Comparison of ENCODE assay signal across 29 cellular contexts in the genomic region with DNA sequence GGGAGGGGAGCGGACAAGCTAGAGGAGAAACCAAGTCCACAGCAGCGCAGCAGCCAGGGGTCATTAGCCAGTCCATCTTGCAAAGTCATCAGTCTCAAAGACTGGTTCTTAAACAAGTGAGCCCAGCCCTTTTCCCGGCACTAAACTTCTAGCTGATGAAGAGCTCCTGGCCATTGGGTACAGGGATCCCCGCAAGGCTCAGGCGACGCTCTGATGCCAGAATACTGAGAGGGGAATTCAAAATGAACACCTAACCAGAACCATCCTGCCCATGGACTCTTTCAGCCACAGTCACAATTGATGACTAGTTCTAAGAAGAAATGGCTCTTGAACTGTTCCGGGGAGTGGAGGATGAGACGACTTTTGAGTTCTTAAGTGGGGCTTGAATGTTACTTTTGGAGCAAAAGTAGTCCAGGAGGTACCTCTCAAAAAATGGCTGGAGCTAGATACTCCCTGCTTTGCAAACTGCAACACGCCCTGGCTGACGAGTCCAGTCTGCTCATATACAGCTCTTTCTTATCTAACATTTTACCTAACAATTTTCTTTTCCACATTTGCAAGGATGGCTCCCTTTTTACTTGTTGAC. TPM values are rescaled to one million over a fixed set of nuclear protein-coding genes. Genes with fewer than 3 reads are reported as not detected.
DNase-seq lines count a peak whose midpoint lies in the region; ATAC-seq, FAIRE-seq and TF ChIP-seq lines count a peak whose summit lies in the region.
"Had no signal": no experiment of that assay in that cellular context is flagged by ENCODE, and none has a peak within 500 bp of the region (broad histone marks: within the 10 kb centered on the region; RNA-seq: fewer than 3 reads in every experiment).

No MANE protein-coding gene starts in this region.

- peaks cover 25% of the 10 kb centered on the region for H3K23me2 ChIP-seq in H9 (ENCODE audit: insufficient read length, low read depth, low read length, poor library complexity, severe bottlenecking)

- H3K4ac ChIP-seq in H9 (ENCODE audit: low read depth, low read length) = no peak overlapping the region

- H3K9me3 ChIP-seq in H9 (ENCODE audit: control insufficient read depth, low read depth, low read length) (no peaks in the 10 kb centered on the region), pancreas (no peaks in the 10 kb centered on the region)
- H3K9me3 ChIP-seq: testis, uterus had no signal

- no peak for FAIRE-seq in pancreas (lab: Jason Lieb, UNC)
- FAIRE-seq: GM19239 had no signal

- no peak for DNase-seq in AG04449 (ENCODE audit: low read depth, low spot score)
- no peak for DNase-seq in H9
- no peak for DNase-seq in chondrocyte (ENCODE audit: low spot score)
- DNase-seq in mesothelial cell of epicardium (ENCODE audit: low spot score in 2 of 2, unreplicated experiment in 2 of 2) = no peak
- DNase-seq in NCI-H69 (lab: John Stamatoyannopoulos, UW) = no peak
- no peak for DNase-seq in activated effector memory CD4-positive, alpha-beta T cell treated with anti-CD3 and anti-CD28 coated beads, Interleukin-2, amount 50 U/mL, for 16 hours
- DNase-seq in DMS153 treated with DMSO at 0.1 percent for 48 hours (lab: John Stamatoyannopoulos, UW; ENCODE audit: unreplicated experiment) = no peak
- DNase-seq in pancreas = no peak
- DNase-seq: activated CD4-positive, alpha-beta T cell treated with anti-CD3 and anti-CD28 coated beads for 48 hours; activated naive CD4-positive, alpha-beta T cell treated with Interleukin-2 at 50 U/mL for 16 hours; activated T-cell treated with anti-CD3 and anti-CD28 coated beads, Interleukin-2, amount 50 U/mL, for 48 hours; COR-L47; left cardiac atrium; mesendoderm; NCI-H1417; NCI-H510A treated with DMSO at 0.1 percent for 48 hours; stimulated activated CD4-positive, alpha-beta T cell treated with anti-CD3 and anti-CD28 coated beads, Interleukin-4, amount 100 ng/mL, for 24 hours; stimulated activated naive CD4-positive, alpha-beta T cell; T-helper 17 cell; testis; uterus had no signal

- H3K4me3 Mint-ChIP-seq in H9 = peak overlapping the region in 1 of 2 experiments; percentile 36; a peak in 2 of 5 replicates
- no peak overlapping the region for H3K4me3 Mint-ChIP-seq in chondrocyte (ENCODE audit: unreplicated experiment)
- peak overlapping the region; percentile 83 for H3K4me3 Mint-ChIP-seq in mesothelial cell of epicardium
- H3K4me3 Mint-ChIP-seq: dendritic cell treated with granulocyte-macrophage colony-stimulating factor and Interleukin-4, amounts not matched to agents 40 ng/mL and 50 ng/mL, for 4 days; T-helper 17 cell had no signal

- no peak overlapping the region for H2BK5ac ChIP-seq in H9 (ENCODE audit: insufficient read length, low read length)

- H3K4me1 Mint-ChIP-seq in H9 (peaks cover 24 to 36% of the 10 kb centered on the region in 2 experiments), chondrocyte (ENCODE audit: low read depth) (peaks cover 34% of the 10 kb centered on the region), mesothelial cell of epicardium (peaks cover 33% of the 10 kb centered on the region)

- H3K4me1 ChIP-seq in H9 (ENCODE audit: insufficient read depth, low read length) = 0 out of 2 replicates have a peak, but pooled peaks cover 2% of the 10 kb centered on the region
- H3K4me1 ChIP-seq in pancreas = peaks cover 0 to 5% (median 0%) of the 10 kb centered on the region in 3 donors
- H3K4me1 ChIP-seq: uterus had no signal

- H2BK12ac ChIP-seq in H9 (ENCODE audit: insufficient read length, low read depth, low read length) = no peak overlapping the region

- H3K79me2 ChIP-seq in H9 (ENCODE audit: insufficient read depth, low read length) = no peaks in the 10 kb centered on the region

- POLR2A ChIA-PET in AG04449 (lab: Yijun Ruan, JAX) = interaction anchor here (0.9 kb wide), 1 partner anchor 42 kb away, joined by 5 read pairs; no protein-coding TSS in a partner anchor

- no peak overlapping the region for H3K18ac ChIP-seq in H9 (ENCODE audit: insufficient read length, low read depth, low read length)

- H3K4me2 ChIP-seq in H9 (ENCODE audit: insufficient read depth, insufficient read length, low read length) = peak overlapping the region; percentile 57

- no peak for ATAC-seq in pancreas
- ATAC-seq: left cardiac atrium, T-helper 17 cell had no signal

- H2AK5ac ChIP-seq in H9 (ENCODE audit: insufficient read length, low read length) = no peak overlapping the region

- no peak overlapping the region for H3K27ac ChIP-seq in H9 (ENCODE audit: insufficient read length, low read depth, low read length)
- H3K27ac ChIP-seq in pancreas = no peak overlapping the region
- H3K27ac ChIP-seq: BLaER1 treated with 17β-estradiol and CSF1 and Interleukin-3, amounts not matched to agents 10 nM and 100 nM; testis; uterus had no signal

- no peaks in the 10 kb centered on the region for H3K36me3 Mint-ChIP-seq in H9 (ENCODE audit: insufficient read depth in 1 of 3, low read depth in 3 of 3)
- H3K36me3 Mint-ChIP-seq in chondrocyte (ENCODE audit: low read depth) = no peaks in the 10 kb centered on the region
- no peaks in the 10 kb centered on the region for H3K36me3 Mint-ChIP-seq in mesothelial cell of epicardium

- no peaks in the 10 kb centered on the region for H3K36me3 ChIP-seq in pancreas
- H3K36me3 ChIP-seq: BLaER1 treated with 17β-estradiol and CSF1 and Interleukin-3, amounts not matched to agents 10 nM and 100 nM; uterus had no signal

- H3K56ac ChIP-seq in H9 (ENCODE audit: insufficient read length, low read depth, low read length) = no peak overlapping the region

- no peak overlapping the region for H2BK20ac ChIP-seq in H9 (ENCODE audit: low read depth, low read length, poor library complexity, severe bottlenecking)

- H4K8ac ChIP-seq in H9 (replicated peaks; ENCODE audit: insufficient read length, low read depth, low read length) = no peak overlapping the region

- H2AFZ ChIP-seq in H9 (ENCODE audit: low read length) = no peak overlapping the region

- H2BK15ac ChIP-seq in H9 (ENCODE audit: low read depth, low read length) = no peak overlapping the region

- CTCF ChIA-PET in AG04449 (lab: Yijun Ruan, JAX) = interaction anchor here (0.6 to 8.2 kb wide), 13 partner anchors 14 to 1439 kb away, joined by 3 to 88 read pairs (median 4); no protein-coding TSS in a partner anchor

- H4K5ac ChIP-seq in H9 (ENCODE audit: insufficient read length, low read depth, low read length) = no peak overlapping the region

- H3K9ac ChIP-seq in H9 (ENCODE audit: extremely low read depth, insufficient read length, low read length) = no peak overlapping the region
- H3K9ac ChIP-seq: BLaER1 treated with 17β-estradiol and CSF1 and Interleukin-3, amounts not matched to agents 10 nM and 100 nM had no signal

- no peak for TF ChIP-seq CTCF in AG04449 (IDR thresholded peaks at IDR 0.05; ENCODE audit: insufficient read depth, low read length, missing control alignments)
- no peak for TF ChIP-seq CTCF in H9 (conservative IDR thresholded peaks at IDR 0.05)
- TF ChIP-seq CTCF in chondrocyte (IDR thresholded peaks at IDR 0.05) = no peak
- TF ChIP-seq CTCF in mesothelial cell of epicardium (IDR thresholded peaks at IDR 0.05; ENCODE audit: unreplicated experiment) = no peak
- no peak for TF ChIP-seq CTCF in pancreas (IDR thresholded peaks at IDR 0.05)

- no peak overlapping the region for H3K23ac ChIP-seq in H9 (ENCODE audit: insufficient read length, low read depth, low read length)

- H2BK120ac ChIP-seq in H9 (ENCODE audit: low read depth, low read length, poor library complexity, severe bottlenecking) = no peak overlapping the region

- H4K91ac ChIP-seq in H9 (ENCODE audit: insufficient read length, low read depth, low read length) = no peak overlapping the region

- H3K27ac Mint-ChIP-seq in H9 (no peak overlapping the region), chondrocyte (ENCODE audit: unreplicated experiment) (peak overlapping the region; percentile 47), mesothelial cell of epicardium (peak overlapping the region; percentile 83)
- H3K27ac Mint-ChIP-seq: dendritic cell treated with granulocyte-macrophage colony-stimulating factor and Interleukin-4, amounts not matched to agents 40 ng/mL and 50 ng/mL, for 4 days; T-helper 17 cell had no signal

- no peak overlapping the region for H3T11ph ChIP-seq in H9 (ENCODE audit: low read length)

- peaks cover 48% of the 10 kb centered on the region for H3K27me3 ChIP-seq in H9 (ENCODE audit: insufficient read depth, low read length)
- peaks cover 3 to 51% (median 4%) of the 10 kb centered on the region in 4 donors for H3K27me3 ChIP-seq in pancreas
- H3K27me3 ChIP-seq: testis, uterus had no signal

- H3K9me3 Mint-ChIP-seq in H9 (no peaks in the 10 kb centered on the region; a peak in 1 of 5 replicates), chondrocyte (ENCODE audit: low read depth) (no peaks in the 10 kb centered on the region), mesothelial cell of epicardium (no peaks in the 10 kb centered on the region)
- H3K9me3 Mint-ChIP-seq: dendritic cell treated with granulocyte-macrophage colony-stimulating factor and Interleukin-4, amounts not matched to agents 40 ng/mL and 50 ng/mL, for 4 days had no signal

- H3K4me3 ChIP-seq in AG04449 (ENCODE audit: low read depth, low read length) (peak overlapping the region; percentile 40), pancreas (no peak overlapping the region)
- H3K4me3 ChIP-seq: BLaER1 treated with 17β-estradiol and CSF1 and Interleukin-3, amounts not matched to agents 10 nM and 100 nM; testis; uterus had no signal

- H3K27me3 Mint-ChIP-seq in H9 (ENCODE audit: low read depth) (peaks cover 78% of the 10 kb centered on the region), chondrocyte (ENCODE audit: low read depth) (no peaks in the 10 kb centered on the region), mesothelial cell of epicardium (ENCODE audit: low read depth) (peaks cover 62% of the 10 kb centered on the region)

- H3K14ac ChIP-seq in H9 (ENCODE audit: insufficient read depth, low read length) = no peak overlapping the region

- no peaks in the 10 kb centered on the region for H4K20me1 ChIP-seq in H9 (ENCODE audit: control insufficient read depth, insufficient read depth, insufficient read length)

- intact Hi-C loops in pancreas (cut with DNase I) = no loop called here

- no CpG with 5 or more reads among the region's 10 CpGs for WGBS in H9 (ENCODE audit: extremely low coverage, insufficient read length, low lambda C conversion rate)
- WGBS in pancreas, 2 donors = 12 to 13% methylated on average over 10 of the region's 10 CpGs

- no peaks in the 10 kb centered on the region for H3K79me1 ChIP-seq in H9 (ENCODE audit: insufficient read depth, low read depth, low read length, poor library complexity, severe bottlenecking)

RNA-seq across cellular contexts. Expression of a gene that starts 2.6 kb away (rescaled TPM):
- total RNA-seq in H9 (2021) (not detected in 2 replicates), chondrocyte (26.5 to 31.8 TPM (median 26.9 TPM) in 3 replicates), mesothelial cell of epicardium (111 to 126 TPM (median 120 TPM) in 3 replicates), pancreas (1 to 10 TPM in 1 of 6 donors, under 1 TPM in 3, not detected in 2; 0.09 to 2.2 (median 0.48) TPM)
- under 1 TPM; 0.47 to 0.76 TPM for polyA plus RNA-seq in pancreas
- total RNA-seq: renal cortical epithelial cell, T-helper 17 cell had no signal

RNA-seq across cellular contexts. Expression of a gene that starts 25.2 kb away (rescaled TPM):
- not detected in 2 replicates for total RNA-seq in H9 (2021)
- not detected in 3 replicates for total RNA-seq in chondrocyte
- not detected in 3 replicates for total RNA-seq in mesothelial cell of epicardium
- total RNA-seq in pancreas = not detected
- polyA plus RNA-seq in pancreas = not detected
- total RNA-seq: left cardiac atrium, MCF 10A, omental fat pad, renal cortical epithelial cell, RPMI7951, SK-MEL-5, T-helper 17 cell, testis, uterus had no signal

Comparison
In these comparisons a context has a peak if more than half of its experiments do, and no peak if none do; other contexts are left out.
1. H3K27ac Mint-ChIP-seq: peak in chondrocyte (single experiment) and mesothelial cell of epicardium (single experiment); none in H9 (0 of 3).